13 cellular contexts compared by ENCODE assay signal in genomic region chr5:82147860-82148573, GRCh38.
DNase-seq lines count a peak whose midpoint lies in the region; ATAC-seq and TF ChIP-seq lines count a peak whose summit lies in the region.
"Had no signal": no experiment of that assay in that cellular context is flagged by ENCODE, and none has a peak within 500 bp of the region (broad histone marks: within the 10 kb centered on the region; RNA-seq: fewer than 3 reads in every experiment).

No MANE protein-coding gene starts in this region.

- no peak overlapping the region for H3K9ac ChIP-seq in IMR-90 (ENCODE audit: low read depth, low read length)

- H3K27me3 ChIP-seq in IMR-90 (ENCODE audit: control insufficient read depth, insufficient read depth, low read length), result no peaks in the 10 kb centered on the region
- H3K27me3 ChIP-seq in brain microvascular endothelial cell (replicated peaks), result no peaks in the 10 kb centered on the region
- H3K27me3 ChIP-seq in right cardiac atrium (ENCODE audit: control insufficient read depth, insufficient read depth), result no peaks in the 10 kb centered on the region
- H3K27me3 ChIP-seq: ascending aorta, BE2C had no signal

- H2BK5ac ChIP-seq in IMR-90 (ENCODE audit: low read depth, low read length, poor library complexity, severe bottlenecking), result no peak overlapping the region

- no peak overlapping the region for H2AK5ac ChIP-seq in IMR-90 (ENCODE audit: low read depth, low read length)

- peak; percentile 66 for ATAC-seq in IMR-90 (ENCODE audit: low read depth)
- ATAC-seq in right cardiac atrium, result peak; percentile 65 to 73
- ATAC-seq in GM19452 (IDR thresholded peaks at IDR 0.05; ENCODE audit: unreplicated experiment), result no peak
- ATAC-seq in GM19328 (IDR thresholded peaks at IDR 0.05; ENCODE audit: unreplicated experiment), result no peak
- ATAC-seq: activated CD8-positive, alpha-beta T cell treated with anti-CD3 and anti-CD28 coated beads for 36 hours had no signal

- H3K36me3 ChIP-seq in IMR-90 (ENCODE audit: control insufficient read depth, insufficient read depth, low read length) (no peaks in the 10 kb centered on the region), brain microvascular endothelial cell (replicated peaks) (no peaks in the 10 kb centered on the region)
- H3K36me3 ChIP-seq: ascending aorta, BE2C had no signal

- no peak overlapping the region for H3K18ac ChIP-seq in IMR-90 (ENCODE audit: low read depth, low read length)

- no peaks in the 10 kb centered on the region for H4K20me1 ChIP-seq in IMR-90 (ENCODE audit: insufficient read depth, low read length)

- WGBS in IMR-90 (ENCODE audit: extremely low coverage in 2 of 2, insufficient read length in 1 of 2), 2 experiments, result 75% methylated on average over 1 of the region's 1 CpG; no CpG with 5 or more reads in 1 of the 2 experiments
- WGBS in right cardiac atrium, result 65% methylated on average over 1 of the region's 1 CpG

- intact Hi-C loops in IMR-90 (cut with micrococcal nuclease) (no loop called here), right cardiac atrium (cut with DNase I) (no loop called here)

- H3K4me3 ChIP-seq in AG09309 (ENCODE audit: control insufficient read depth, low read depth, low read length) (no peak overlapping the region), IMR-90 (ENCODE audit: insufficient read depth, low read depth, low read length) (no peak overlapping the region), brain microvascular endothelial cell (ENCODE audit: low read depth, low read length) (no peak overlapping the region), right cardiac atrium (ENCODE audit: low read length) (no peak overlapping the region)
- H3K4me3 ChIP-seq: ascending aorta had no signal

- H3K4me2 ChIP-seq in IMR-90 (ENCODE audit: low read depth, low read length), result no peak overlapping the region

- no peak overlapping the region for H3K14ac ChIP-seq in IMR-90 (replicated peaks; ENCODE audit: low read depth, low read length)

- no peak for TF ChIP-seq RAD21 in IMR-90 (IDR thresholded peaks at IDR 0.05; ENCODE audit: low read length)

- H2BK120ac ChIP-seq in IMR-90 (ENCODE audit: low read depth, low read length), result no peak overlapping the region

- H3K27ac ChIP-seq in IMR-90 (ENCODE audit: insufficient read depth, low read length) (no peak overlapping the region), brain microvascular endothelial cell (no peak overlapping the region), right cardiac atrium (ENCODE audit: low read length) (no peak overlapping the region)
- H3K27ac ChIP-seq: ascending aorta had no signal

- no peak overlapping the region for H2AFZ ChIP-seq in IMR-90 (replicated peaks; ENCODE audit: low read length, poor library complexity)

- H3K4me1 ChIP-seq in IMR-90 (ENCODE audit: control insufficient read depth, insufficient read depth, low read length) (no peaks in the 10 kb centered on the region), right cardiac atrium (ENCODE audit: control insufficient read depth, insufficient read depth, low read length) (peaks cover 4% of the 10 kb centered on the region)
- H3K4me1 ChIP-seq: ascending aorta had no signal

- dilution Hi-C loops in IMR-90 (cut with HindIII; ENCODE audit: low sequenced_read_pairs, unreplicated experiment), result no loop called here

- TF ChIP-seq CTCF in AG09309 (IDR thresholded peaks at IDR 0.05; ENCODE audit: control insufficient read depth, insufficient read depth, low read depth, low read length, missing control alignments), result no peak
- TF ChIP-seq CTCF in IMR-90 (conservative IDR thresholded peaks at IDR 0.05; ENCODE audit: low read depth, low read length), result no peak
- TF ChIP-seq CTCF in brain microvascular endothelial cell (IDR thresholded peaks at IDR 0.05; ENCODE audit: low read depth, low read length, missing control alignments), result no peak

- no TSS peak for BruUV-seq in IMR-90 (replicated peaks; lab: Mats Ljungman, UMichigan)

- CTCF ChIA-PET in IMR-90 (lab: Yijun Ruan, JAX), result no interaction called here

- no peak overlapping the region for H4K8ac ChIP-seq in IMR-90 (ENCODE audit: low read depth in 2 of 2, low read length in 2 of 2)

- H3K9me3 ChIP-seq in IMR-90 (ENCODE audit: control insufficient read depth, insufficient read depth, low read length) (no peaks in the 10 kb centered on the region), right cardiac atrium (ENCODE audit: control insufficient read depth, low read length) (no peaks in the 10 kb centered on the region)
- H3K9me3 ChIP-seq: ascending aorta, BE2C had no signal

- H4K5ac ChIP-seq in IMR-90 (ENCODE audit: low read depth, low read length), result no peak overlapping the region

- H3K4ac ChIP-seq in IMR-90 (ENCODE audit: low read depth, low read length), result no peak overlapping the region

- no peak overlapping the region for H2AK9ac ChIP-seq in IMR-90 (replicated peaks; ENCODE audit: low read depth, low read length, poor library complexity)

- H2BK15ac ChIP-seq in IMR-90 (ENCODE audit: low read depth, low read length), result no peak overlapping the region

- no peaks in the 10 kb centered on the region; a peak in 1 of 4 replicates for H3K79me1 ChIP-seq in IMR-90 (ENCODE audit: low read depth in 1 of 2, low read length in 2 of 2)

- H3K56ac ChIP-seq in IMR-90 (ENCODE audit: extremely low read depth, insufficient read depth, low read length), result no peak overlapping the region

- TF ChIP-seq POLR2A in IMR-90 (IDR thresholded peaks at IDR 0.05; ENCODE audit: low read depth, low read length), result no peak

- H3K23ac ChIP-seq in IMR-90 (ENCODE audit: low read depth, low read length), result no peak overlapping the region

- no peaks in the 10 kb centered on the region for H3K9me1 ChIP-seq in IMR-90 (ENCODE audit: insufficient read depth, low read length)

- no peak overlapping the region for H2BK20ac ChIP-seq in IMR-90 (ENCODE audit: low read depth, low read length)

- no peak overlapping the region for H4K91ac ChIP-seq in IMR-90 (ENCODE audit: insufficient read depth, low read depth, low read length)

- DNase-seq in AG09309 (ENCODE audit: low read depth), result peak; percentile 68
- peak; percentile 89 for DNase-seq in IMR-90
- DNase-seq in brain microvascular endothelial cell, result peak; percentile 47
- no peak for DNase-seq in right cardiac atrium
- no peak for DNase-seq in NCI-H2081 treated with DMSO at 0.1 percent for 48 hours (lab: John Stamatoyannopoulos, UW)
- no peak for DNase-seq in KG1 (lab: John Stamatoyannopoulos, UW)
- DNase-seq: activated CD8-positive, alpha-beta T cell treated with anti-CD3 and anti-CD28 coated beads for 36 hours; activated effector memory CD4-positive, alpha-beta T cell treated with Interleukin-2 at 50 U/mL for 16 hours; BE2C; NCI-H1092 had no signal

- POLR2A ChIA-PET in IMR-90 (lab: Charles Lee; ENCODE audit: unreplicated experiment), result no interaction called here

- in situ Hi-C loops in IMR-90 (cut with MboI; ENCODE audit: low sequenced_read_pairs), result no loop called here
- in situ Hi-C loops in brain microvascular endothelial cell (cut with HindIII; ENCODE audit: low pct_ligation_motif_present, low sequenced_read_pairs), result no loop called here

TF ChIP-seq in IMR-90, 13 proteins besides CTCF, POLR2A, EP300 and RAD21:
- TF ChIP-seq, protein P1, sequence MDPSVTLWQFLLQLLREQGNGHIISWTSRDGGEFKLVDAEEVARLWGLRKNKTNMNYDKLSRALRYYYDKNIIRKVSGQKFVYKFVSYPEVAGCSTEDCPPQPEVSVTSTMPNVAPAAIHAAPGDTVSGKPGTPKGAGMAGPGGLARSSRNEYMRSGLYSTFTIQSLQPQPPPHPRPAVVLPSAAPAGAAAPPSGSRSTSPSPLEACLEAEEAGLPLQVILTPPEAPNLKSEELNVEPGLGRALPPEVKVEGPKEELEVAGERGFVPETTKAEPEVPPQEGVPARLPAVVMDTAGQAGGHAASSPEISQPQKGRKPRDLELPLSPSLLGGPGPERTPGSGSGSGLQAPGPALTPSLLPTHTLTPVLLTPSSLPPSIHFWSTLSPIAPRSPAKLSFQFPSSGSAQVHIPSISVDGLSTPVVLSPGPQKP (IDR thresholded peaks at IDR 0.05; ENCODE audit: borderline replicate concordance, low read depth, low read length), result no peak
- TF ChIP-seq CEBPB (IDR thresholded peaks at IDR 0.05; ENCODE audit: low read depth, low read length), result peak; percentile 97

Comparison
In these comparisons a context has a peak if more than half of its experiments do, and no peak if none do; other contexts are left out.
1. DNase-seq: peak in AG09309 (single experiment), IMR-90 (single experiment) and brain microvascular endothelial cell (single experiment); none in right cardiac atrium (0 of 3), NCI-H2081 treated with DMSO at 0.1 percent for 48 hours (single experiment) and KG1 (single experiment).
2. ATAC-seq: peak in IMR-90 (single experiment) and right cardiac atrium (2 of 2); none in GM19452 (single experiment) and GM19328 (single experiment).